In genomic region chr3:152480282-152480953, GRCh38 we compare ENCODE assay signal across 14 cellular contexts.
DNase-seq lines count a peak whose midpoint lies in the region; ATAC-seq and TF ChIP-seq lines count a peak whose summit lies in the region.
"Had no signal": no experiment of that assay in that cellular context is flagged by ENCODE, and none has a peak within 500 bp of the region (broad histone marks: within the 10 kb centered on the region; RNA-seq: fewer than 3 reads in every experiment).

No MANE protein-coding gene starts in this region.

- CTCF ChIA-PET in activated B cell treated with CpG ODN at 0.5 μM for 24 hours (lab: Charles Lee) = interaction anchor here (1.1 to 5.8 kb wide), 2 partner anchors 27 to 41 kb away, joined by 4 to 106 read pairs; no protein-coding TSS in a partner anchor

- intact Hi-C loops in activated B cell treated with CpG ODN at 0.5 μM for 24 hours (cut with micrococcal nuclease) = loop anchor here (1.0 to 5.0 kb wide), 3 partner anchors 12 to 682 kb away; partner anchors contain the start of gene RAP2B

- POLR2A ChIA-PET in activated B cell treated with CpG ODN at 0.5 μM for 24 hours (lab: Charles Lee) = interaction anchor here (0.9 to 2.0 kb wide), 5 partner anchors 11 to 32 kb away, joined by 3 to 7 read pairs (median 5); no protein-coding TSS in a partner anchor

- ATAC-seq in GM18873 (IDR thresholded peaks at IDR 0.05; ENCODE audit: low FRiP score, unreplicated experiment) (peak; percentile 97), GM21619 (IDR thresholded peaks at IDR 0.05; ENCODE audit: unreplicated experiment) (peak; percentile 87), HG03135 (IDR thresholded peaks at IDR 0.05; ENCODE audit: unreplicated experiment) (peak; percentile 93), activated B cell treated with CpG ODN at 0.5 μM for 24 hours (ENCODE audit: low read depth) (peak; percentile 49)
- ATAC-seq in stimulated activated naive CD8-positive, alpha-beta T cell treated with anti-CD3 and anti-CD28 coated beads, Interleukin-15, Interleukin-2, amounts not matched to agents 100 U/mL and 50 U/mL, for 24 hours = no peak
- ATAC-seq: psoas muscle had no signal

- no peak for TF ChIP-seq CTCF in activated B cell treated with CpG ODN at 0.5 μM for 24 hours (IDR thresholded peaks at IDR 0.05)

- no peaks in the 10 kb centered on the region for H3K27me3 Mint-ChIP-seq in activated B cell treated with CpG ODN at 0.5 μM for 24 hours
- H3K27me3 Mint-ChIP-seq: activated naive CD4-positive, alpha-beta T cell treated with anti-CD3 and anti-CD28 coated beads, Interleukin-2, amount 50 U/mL, for 24 hours had no signal

- H3K4me3 Mint-ChIP-seq in activated B cell treated with CpG ODN at 0.5 μM for 24 hours = peak overlapping the region; percentile 55
- H3K4me3 Mint-ChIP-seq: activated naive CD4-positive, alpha-beta T cell treated with anti-CD3 and anti-CD28 coated beads, Interleukin-2, amount 50 U/mL, for 24 hours had no signal

- peak overlapping the region; percentile 82 for H3K27ac Mint-ChIP-seq in activated B cell treated with CpG ODN at 0.5 μM for 24 hours
- H3K27ac Mint-ChIP-seq: activated naive CD4-positive, alpha-beta T cell treated with anti-CD3 and anti-CD28 coated beads, Interleukin-2, amount 50 U/mL, for 24 hours had no signal

- DNase-seq in activated B cell treated with CpG ODN at 0.5 μM for 24 hours (no peak), amniotic stem cell (lab: John Stamatoyannopoulos, UW) (no peak), NCI-H1092 (lab: John Stamatoyannopoulos, UW) (no peak), NCI-H1694 (lab: John Stamatoyannopoulos, UW) (no peak)
- no peak for DNase-seq in stimulated activated naive CD8-positive, alpha-beta T cell treated with anti-CD3 and anti-CD28 coated beads, Interleukin-15, Interleukin-2, amounts not matched to agents 100 U/mL and 50 U/mL, for 24 hours
- DNase-seq: activated CD4-positive, alpha-beta T cell treated with anti-CD3 and anti-CD28 coated beads, Interleukin-2, amount 50 U/mL, for 48 hours; dorsolateral prefrontal cortex; head of caudate nucleus; NCI-H446; psoas muscle had no signal

- peaks cover 54% of the 10 kb centered on the region for H3K4me1 Mint-ChIP-seq in activated B cell treated with CpG ODN at 0.5 μM for 24 hours
- H3K4me1 Mint-ChIP-seq: activated naive CD4-positive, alpha-beta T cell treated with anti-CD3 and anti-CD28 coated beads, Interleukin-2, amount 50 U/mL, for 24 hours had no signal

- peaks cover 47% of the 10 kb centered on the region for H3K36me3 Mint-ChIP-seq in activated B cell treated with CpG ODN at 0.5 μM for 24 hours (ENCODE audit: low read depth)

- H3K9me3 Mint-ChIP-seq in activated B cell treated with CpG ODN at 0.5 μM for 24 hours = peaks cover 30% of the 10 kb centered on the region
